ENCODE assay signal across 14 cellular contexts in genomic region chr10:114855776-114856543, GRCh38. TPM values are rescaled to one million over a fixed set of nuclear protein-coding genes. Genes with fewer than 3 reads are reported as not detected.
DNase-seq lines count a peak whose midpoint lies in the region; ATAC-seq and TF ChIP-seq lines count a peak whose summit lies in the region.
"Had no signal": no experiment of that assay in that cellular context is flagged by ENCODE, and none has a peak within 500 bp of the region (broad histone marks: within the 10 kb centered on the region; RNA-seq: fewer than 3 reads in every experiment).

No MANE protein-coding gene starts in this region.

- peak overlapping the region; percentile 11; the same call in 1 of the 2 replicates for H3K4me3 ChIP-seq in AG04450 (ENCODE audit: low read depth, low read length)
- no peak overlapping the region for H3K4me3 ChIP-seq in adrenal gland
- H3K4me3 ChIP-seq in neural progenitor cell, result no peak overlapping the region
- H3K4me3 ChIP-seq in BE2C (ENCODE audit: low read depth, low read length), result no peak overlapping the region
- H3K4me3 ChIP-seq: testis had no signal

- no peak overlapping the region for H3K4me3 Mint-ChIP-seq in neural progenitor cell

- no peak overlapping the region for H3K4me2 ChIP-seq in neural progenitor cell

- H3K27me3 ChIP-seq in AG04450 (ENCODE audit: control insufficient read depth, insufficient read depth, low read length) (no peaks in the 10 kb centered on the region), adrenal gland (no peaks in the 10 kb centered on the region), neural progenitor cell (no peaks in the 10 kb centered on the region), BE2C (no peaks in the 10 kb centered on the region)
- H3K27me3 ChIP-seq: testis had no signal

- H2AFZ ChIP-seq in neural progenitor cell (replicated peaks), result no peak overlapping the region

- H3K9ac ChIP-seq in neural progenitor cell, result no peak overlapping the region

- no peak for TF ChIP-seq POLR2A in adrenal gland (IDR thresholded peaks at IDR 0.05)

- POLR2A ChIA-PET in AG04450 (lab: Yijun Ruan, JAX), result interaction anchor here (0.6 to 2.2 kb wide), 3 partner anchors 34 to 137 kb away, joined by 3 to 12 read pairs (median 8); partner anchors contain the start of genes FHIP2A and TRUB1

- no peak for TF ChIP-seq CTCF in AG04450 (IDR thresholded peaks at IDR 0.05; ENCODE audit: low read depth, low read length)
- no peak for TF ChIP-seq CTCF in adrenal gland (IDR thresholded peaks at IDR 0.05)
- no peak for TF ChIP-seq CTCF in neural progenitor cell (IDR thresholded peaks at IDR 0.05)
- no peak for TF ChIP-seq CTCF in BE2C (IDR thresholded peaks at IDR 0.05; ENCODE audit: low read depth, low read length)

- peaks cover 0 to 68% of the 10 kb centered on the region in 2 donors for H3K36me3 ChIP-seq in adrenal gland (replicated peaks in 1 of 2)
- peaks cover 3% of the 10 kb centered on the region for H3K36me3 ChIP-seq in neural progenitor cell
- H3K36me3 ChIP-seq in BE2C, result peaks cover 15% of the 10 kb centered on the region

- no peaks in the 10 kb centered on the region for H3K79me2 ChIP-seq in neural progenitor cell (ENCODE audit: low read depth)

- no peak overlapping the region for H3K27ac Mint-ChIP-seq in neural progenitor cell

- H3K4me1 ChIP-seq in adrenal gland (replicated peaks in 1 of 2), result peaks cover 22 to 31% of the 10 kb centered on the region in 2 donors
- H3K4me1 ChIP-seq in neural progenitor cell, result no peaks in the 10 kb centered on the region
- no peaks in the 10 kb centered on the region for H3K4me1 ChIP-seq in BE2C
- H3K4me1 ChIP-seq: testis had no signal

- intact Hi-C loops in adrenal gland (cut with DNase I), result no loop called here

- no peaks in the 10 kb centered on the region for H3F3A ChIP-seq in neural progenitor cell (ENCODE audit: low read depth)

- WGBS in adrenal gland, 4 donors, result 73 to 79% (median 76%) methylated on average over 7 of the region's 7 CpGs

- H3K27ac ChIP-seq in AG04450 (ENCODE audit: low read depth, low read length), result peak overlapping the region; percentile 94
- H3K27ac ChIP-seq in adrenal gland, result peak overlapping the region; percentile 23 to 84 (median 70)
- H3K27ac ChIP-seq in neural progenitor cell, result no peak overlapping the region
- H3K27ac ChIP-seq: WERI-Rb-1 had no signal

- no peaks in the 10 kb centered on the region for H3K9me3 Mint-ChIP-seq in neural progenitor cell

- no peaks in the 10 kb centered on the region for H3K27me3 Mint-ChIP-seq in neural progenitor cell (ENCODE audit: insufficient read depth, low read depth)

- H4K20me1 ChIP-seq in neural progenitor cell (ENCODE audit: low read depth), result no peaks in the 10 kb centered on the region

- H3K9me3 ChIP-seq in AG04450 (ENCODE audit: control insufficient read depth, insufficient read depth, low read length) (no peaks in the 10 kb centered on the region), adrenal gland (replicated peaks in 1 of 3) (no peaks in the 10 kb centered on the region), neural progenitor cell (ENCODE audit: low read depth) (no peaks in the 10 kb centered on the region), BE2C (no peaks in the 10 kb centered on the region)
- H3K9me3 ChIP-seq: testis had no signal

- ATAC-seq in HG03280 (IDR thresholded peaks at IDR 0.05; ENCODE audit: unreplicated experiment), result peak; percentile 63
- ATAC-seq in HG02610 (IDR thresholded peaks at IDR 0.05; ENCODE audit: unreplicated experiment), result no peak
- no peak for ATAC-seq in HG03460 (IDR thresholded peaks at IDR 0.05; ENCODE audit: unreplicated experiment)

- CTCF ChIA-PET in AG04450 (lab: Charles Lee), result interaction anchor here (0.7 to 3.8 kb wide), 4 partner anchors 9 to 384 kb away, joined by 3 to 23 read pairs (median 4); partner anchors contain the start of gene FHIP2A

- H3K36me3 Mint-ChIP-seq in neural progenitor cell, result peaks cover 30% of the 10 kb centered on the region

- H3K4me1 Mint-ChIP-seq in neural progenitor cell, result no peaks in the 10 kb centered on the region

- DNase-seq in AG04450 (ENCODE audit: low read depth, low spot score) (no peak), adrenal gland (no peak), kidney glomerular epithelial cell (lab: John Stamatoyannopoulos, UW) (peak; percentile 33), neural progenitor cell (ENCODE audit: low spot score) (no peak), BE2C (no peak)
- DNase-seq: amygdala; DMS153; NCI-H1092 treated with DMSO at 0.1 percent for 48 hours; stimulated activated CD4-positive, alpha-beta T cell treated with anti-CD3 and anti-CD28 coated beads, Interleukin-2, amount 100 ng/mL, for 48 hours; testis; WERI-Rb-1 had no signal

RNA-seq across cellular contexts. Expression of gene FHIP2A, which starts 34.4 kb away (rescaled TPM):
- polyA plus RNA-seq in AG04450 (2011; rRNA removed) (19.2 and 27.3 TPM in 2 replicates), adrenal gland (10 to 100 TPM in 2 of 3 donors, 1 to 10 TPM in 1; 8.1 to 23.4 (median 10.3) TPM)
- polyA minus RNA-seq in AG04450 (2011; rRNA and poly(A)+ RNA removed), result 36.2 and 44.8 TPM in 2 replicates
- total RNA-seq in adrenal gland (10 to 100 TPM; 18.0 to 39.6 (median 31.9) TPM), neural progenitor cell (ENCODE audit: low replicate concordance) (24.1 and 28.2 TPM in 2 replicates)
- 8.8 TPM for polyA plus RNA-seq in BE2C (2012; ENCODE audit: insufficient read depth, insufficient read length, low read depth)
